Comparison of ENCODE assay signal across 19 cellular contexts in genomic region chr2:23269747-23270146, GRCh38.
"Had no signal": no experiment of that assay in that cellular context is flagged by ENCODE, and none has a peak within 500 bp of the region (broad histone marks: within the 10 kb centered on the region; RNA-seq: fewer than 3 reads in every experiment).

No MANE protein-coding gene starts in this region.

- H3K9me3 ChIP-seq: adrenal gland, colonic mucosa, heart right ventricle, pancreas, thyroid gland, vagina had no signal

- H3K4me3 ChIP-seq: adrenal gland, colonic mucosa, heart right ventricle, pancreas, thyroid gland, vagina had no signal

- DNase-seq: activated B cell treated with CpG ODN at 0.5 μM for 24 hours; activated CD4-positive, alpha-beta T cell treated with anti-CD3 and anti-CD28 coated beads, Interleukin-2, amount 10 ng/mL, durations not matched to agents 7 days and 5 days; activated CD8-positive, alpha-beta memory T cell treated with anti-CD3 and anti-CD28 coated beads for 24 hours; activated naive CD4-positive, alpha-beta T cell treated with anti-CD3 and anti-CD28 coated beads, Interleukin-2, amount 10 ng/mL, durations not matched to agents 7 days and 5 days; activated T-cell treated with anti-CD3 and anti-CD28 coated beads for 4 hours; adrenal gland; caudate nucleus; colonic mucosa; effector CD8-positive, alpha-beta T cell; foreskin melanocyte; heart right ventricle; islet precursor cell; left ventricle myocardium superior; midbrain; pancreas; stimulated activated CD4-positive, alpha-beta T cell treated with anti-CD3 and anti-CD28 coated beads, Interleukin-4, amount 100 ng/mL, for 4 hours; thyroid gland had no signal

- H3K36me3 ChIP-seq: adrenal gland, colonic mucosa, heart right ventricle, pancreas, thyroid gland, vagina had no signal

- H3K27me3 ChIP-seq: adrenal gland, colonic mucosa, pancreas, thyroid gland, vagina had no signal

- H3K27ac ChIP-seq: adrenal gland, colonic mucosa, heart right ventricle, pancreas, thyroid gland, vagina had no signal

- ATAC-seq: activated T-helper 17 cell treated with anti-CD3 and anti-CD28 coated beads, Interleukin-2, amount 50 U/mL, for 72 hours; heart right ventricle; left ventricle myocardium superior; pancreas had no signal

- H3K4me1 ChIP-seq: adrenal gland, colonic mucosa, thyroid gland, vagina had no signal
